Comparison of ENCODE assay signal across 1 cellular context in the genomic region with DNA sequence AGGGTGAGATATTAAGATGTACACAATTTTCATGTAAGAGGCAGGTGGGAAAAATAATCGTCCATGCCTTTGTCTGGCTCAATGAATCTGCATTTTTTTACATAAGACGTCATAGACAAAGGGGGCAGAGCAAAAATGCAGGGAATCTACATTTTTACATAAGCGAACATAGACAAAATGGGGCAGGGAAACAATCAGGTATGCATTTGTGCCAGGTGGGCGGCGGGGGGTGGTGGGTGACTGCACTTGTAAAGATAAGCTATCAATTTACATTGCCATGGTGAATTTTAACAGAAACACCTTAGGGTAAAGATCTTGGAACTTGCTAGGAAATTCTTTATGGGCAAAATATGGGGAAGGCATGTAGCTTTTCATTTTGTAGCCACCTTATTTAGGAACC.
A peak's percentile ranks its signal among the peaks of the same experiment; 100 is the strongest.
TF ChIP-seq lines count a peak whose summit lies in the region.

No MANE protein-coding gene starts in this region.

TF ChIP-seq in K562, 482 proteins besides CTCF, POLR2A, EP300 and RAD21 (continued from another document):
- TF ChIP-seq ZNF589 (CRISPR knock-in tag; IDR thresholded peaks at IDR 0.05; ENCODE audit: low read depth) (0 out of 2 replicates have a peak, but pooled peaks have one; percentile 33), NFE2 (IDR thresholded peaks at IDR 0.05; ENCODE audit: low read depth) (peak; percentile 47; the same call in 1 of the 2 replicates)
TF ChIP-seq in K562: peak in this region for 2.
